Comparison of ENCODE assay signal across 8 cellular contexts in genomic region chr17:5419356-5419958, GRCh38. TPM values are rescaled to one million over a fixed set of nuclear protein-coding genes. Genes with fewer than 3 reads are reported as not detected.
DNase-seq lines count a peak whose midpoint lies in the region; ATAC-seq, FAIRE-seq and TF ChIP-seq lines count a peak whose summit lies in the region.

Gene NUP88 (minus strand): TSS chr17:5419662. CDS start chr17:5419650, 12 bp downstream.

- H3K36me3 ChIP-seq in Loucy (ENCODE audit: insufficient read depth, low read length), result peaks cover 19% of the 10 kb centered on the region; the same call in 1 of the 2 replicates

- peaks cover 11% of the 10 kb centered on the region for H3K36me3 Mint-ChIP-seq in natural killer cell treated with Interleukin-12 subunit alpha and Interleukin-12 subunit beta and Interleukin-15 and Interleukin-18, amount 100 ng/mL, for 72 hours

- H3K27ac Mint-ChIP-seq in natural killer cell treated with Interleukin-12 subunit alpha and Interleukin-12 subunit beta and Interleukin-15 and Interleukin-18, amount 100 ng/mL, for 72 hours, result peak within 1 kb of the TSS; percentile 94 to 97

- H3F3A ChIP-seq in Loucy (ENCODE audit: low read depth), result no peaks in the 10 kb centered on the region

- no peaks in the 10 kb centered on the region for H3K9me2 ChIP-seq in Loucy (replicated peaks; ENCODE audit: low read depth, low read length)

- no peaks in the 10 kb centered on the region for H3K9me3 ChIP-seq in Loucy (ENCODE audit: insufficient read depth, low read depth, low read length)

- H3K9ac ChIP-seq in Loucy (ENCODE audit: low read depth, low read length, poor library complexity, severe bottlenecking), result peak within 1 kb of the TSS; percentile 93

- H3K4me3 ChIP-seq in Loucy (ENCODE audit: low read length, poor library complexity, severe bottlenecking), result peak within 1 kb of the TSS; percentile 97

- TF ChIP-seq POLR2A in H54 (IDR thresholded peaks at IDR 0.05; ENCODE audit: low read depth, low read length) (peak; percentile 93), Raji (IDR thresholded peaks at IDR 0.05; ENCODE audit: insufficient read depth, low read depth, low read length) (peak; percentile 81)

- DNase-seq in EL (peak; percentile 99), H54 (ENCODE audit: insufficient read length, low spot score) (peak; percentile 91), fibroblast of peridontal ligament (ENCODE audit: extremely low read depth) (peak; percentile 94)
- peak; percentile 93 for DNase-seq in activated T-helper 9 cell treated with anti-CD3 and anti-CD28 coated beads, Interleukin-2, amount 50 U/mL, for 16 hours (ENCODE audit: low read depth)
- peak; percentile 98 for DNase-seq in natural killer cell treated with Interleukin-12 subunit alpha and Interleukin-12 subunit beta and Interleukin-15 and Interleukin-18, amount 100 ng/mL, for 72 hours (ENCODE audit: low spot score)
- DNase-seq in stimulated activated naive CD8-positive, alpha-beta T cell treated with anti-CD3 and anti-CD28 coated beads, Interleukin-15, Interleukin-2, amounts not matched to agents 100 U/mL and 50 U/mL, for 24 hours, result peak; percentile 96

- peak; percentile 98 for ATAC-seq in natural killer cell treated with Interleukin-12 subunit alpha and Interleukin-12 subunit beta and Interleukin-15 and Interleukin-18, amount 100 ng/mL, for 72 hours
- ATAC-seq in stimulated activated naive CD8-positive, alpha-beta T cell treated with anti-CD3 and anti-CD28 coated beads, Interleukin-15, Interleukin-2, amounts not matched to agents 100 U/mL and 50 U/mL, for 24 hours, result peak; percentile 95

- no peaks in the 10 kb centered on the region for H3K9me3 Mint-ChIP-seq in natural killer cell treated with Interleukin-12 subunit alpha and Interleukin-12 subunit beta and Interleukin-15 and Interleukin-18, amount 100 ng/mL, for 72 hours

- TF ChIP-seq CTCF in Loucy (conservative IDR thresholded peaks at IDR 0.05; ENCODE audit: low read length), result no peak

- peak within 1 kb of the TSS; percentile 95 for H3K4me3 Mint-ChIP-seq in natural killer cell treated with Interleukin-12 subunit alpha and Interleukin-12 subunit beta and Interleukin-15 and Interleukin-18, amount 100 ng/mL, for 72 hours

- no peaks in the 10 kb centered on the region for H3K27me3 Mint-ChIP-seq in natural killer cell treated with Interleukin-12 subunit alpha and Interleukin-12 subunit beta and Interleukin-15 and Interleukin-18, amount 100 ng/mL, for 72 hours

- H2AFZ ChIP-seq in Loucy (ENCODE audit: low read length), result peak within 1 kb of the TSS; percentile 91

- peaks cover 20 to 33% of the 10 kb centered on the region in 2 donors for H3K4me1 Mint-ChIP-seq in natural killer cell treated with Interleukin-12 subunit alpha and Interleukin-12 subunit beta and Interleukin-15 and Interleukin-18, amount 100 ng/mL, for 72 hours (ENCODE audit: low read depth in 2 of 2)

- no peaks in the 10 kb centered on the region for H3K27me3 ChIP-seq in Loucy (ENCODE audit: insufficient read depth, low read length, poor library complexity, severe bottlenecking)

- H3K79me2 ChIP-seq in Loucy (ENCODE audit: insufficient read depth, low read length), result peaks cover 85% of the 10 kb centered on the region

- peaks cover 70% of the 10 kb centered on the region for H4K20me1 ChIP-seq in Loucy (ENCODE audit: insufficient read depth, low read length, poor library complexity, severe bottlenecking)

- peaks cover 45% of the 10 kb centered on the region for H3K4me1 ChIP-seq in Loucy (ENCODE audit: insufficient read depth, low read length, poor library complexity, severe bottlenecking)

- peak within 1 kb of the TSS; percentile 97 for H3K4me2 ChIP-seq in Loucy (ENCODE audit: low read depth, low read length, poor library complexity, severe bottlenecking)

- peak; percentile 95 for FAIRE-seq in H54 (lab: Jason Lieb, UNC)

RNA-seq across cellular contexts. Expression of gene NUP88, which starts in this region (rescaled TPM):
- total RNA-seq in natural killer cell treated with Interleukin-12 subunit alpha and Interleukin-12 subunit beta and Interleukin-15 and Interleukin-18, amount 100 ng/mL, for 72 hours, result 100 to 1,000 TPM in 1 of 2 donors, 10 to 100 TPM in 1; 82.1 to 118 TPM

Comparison
In these comparisons a context has a peak if more than half of its experiments do, and no peak if none do; other contexts are left out.
1. Peak in every context shown above with its lines: DNase-seq, ATAC-seq and H3K4me3 ChIP-seq.